In genomic region chr9:136372561-136373299, GRCh38 we compare ENCODE assay signal across 8 cellular contexts. TPM values are rescaled to one million over a fixed set of nuclear protein-coding genes. Genes with fewer than 3 reads are reported as not detected.
A peak's percentile ranks its signal among the peaks of the same experiment; 100 is the strongest.
DNase-seq lines count a peak whose midpoint lies in the region; ATAC-seq and TF ChIP-seq lines count a peak whose summit lies in the region.

No MANE protein-coding gene starts in this region.

- H3K4me1 Mint-ChIP-seq in activated naive CD4-positive, alpha-beta T cell treated with anti-CD3 and anti-CD28 coated beads, Interleukin-2, amount 10 ng/mL, durations not matched to agents 7 days and 5 days: no peaks in the 10 kb centered on the region

- no peaks in the 10 kb centered on the region for H3K9me3 ChIP-seq in Peyer's patch
- H3K9me3 ChIP-seq in duodenal mucosa (ENCODE audit: control insufficient read depth in 1 of 2, low read length in 2 of 2): no peaks in the 10 kb centered on the region

- peak in 1 of 6 experiments; percentile 4 for TF ChIP-seq CTCF in Peyer's patch (IDR thresholded peaks at IDR 0.05)

- no peaks in the 10 kb centered on the region for H3K9me3 Mint-ChIP-seq in activated naive CD4-positive, alpha-beta T cell treated with anti-CD3 and anti-CD28 coated beads, Interleukin-2, amount 10 ng/mL, durations not matched to agents 7 days and 5 days

- H3K4me1 ChIP-seq in Peyer's patch (peaks cover 0 to 11% (median 4%) of the 10 kb centered on the region in 4 donors), duodenal mucosa (ENCODE audit: control insufficient read depth in 1 of 2, insufficient read depth in 2 of 2, low read length in 2 of 2) (peaks cover 7 to 9% of the 10 kb centered on the region in 2 donors)

- H3K27ac Mint-ChIP-seq in activated naive CD4-positive, alpha-beta T cell treated with anti-CD3 and anti-CD28 coated beads, Interleukin-2, amount 10 ng/mL, durations not matched to agents 7 days and 5 days: no peak overlapping the region

- no peak overlapping the region for H3K4me3 Mint-ChIP-seq in activated naive CD4-positive, alpha-beta T cell treated with anti-CD3 and anti-CD28 coated beads, Interleukin-2, amount 10 ng/mL, durations not matched to agents 7 days and 5 days

- DNase-seq in NCI-H524 (lab: John Stamatoyannopoulos, UW) (peak; percentile 58 to 62), NCI-H524 treated with DMSO at 0.1 percent for 48 hours (lab: John Stamatoyannopoulos, UW) (no peak), Peyer's patch (peak; percentile 28 to 69 (median 63)), mucosa of gallbladder (ENCODE audit: low spot score) (peak; percentile 67), RKO (ENCODE audit: low spot score) (no peak)
- DNase-seq in activated naive CD4-positive, alpha-beta T cell treated with anti-CD3 and anti-CD28 coated beads, Interleukin-2, amount 10 ng/mL, durations not matched to agents 7 days and 5 days: no peak

- H3K27me3 ChIP-seq in Peyer's patch (no peaks in the 10 kb centered on the region), duodenal mucosa (ENCODE audit: control insufficient read depth in 1 of 2, insufficient read depth in 2 of 2, low read length in 2 of 2) (no peaks in the 10 kb centered on the region)

- no peak overlapping the region for H3K9ac ChIP-seq in duodenal mucosa (ENCODE audit: low read depth in 1 of 2, low read length in 2 of 2)

- no peaks in the 10 kb centered on the region for H3K27me3 Mint-ChIP-seq in activated naive CD4-positive, alpha-beta T cell treated with anti-CD3 and anti-CD28 coated beads, Interleukin-2, amount 10 ng/mL, durations not matched to agents 7 days and 5 days

- peak overlapping the region in 3 of 4 donors; percentile 12 to 40 (median 24) for H3K4me3 ChIP-seq in Peyer's patch
- peak overlapping the region; percentile 50 to 53 for H3K4me3 ChIP-seq in duodenal mucosa (ENCODE audit: low read depth in 1 of 2, low read length in 2 of 2)

- no peak for TF ChIP-seq POLR2A in Peyer's patch (IDR thresholded peaks at IDR 0.05)

- no peak for ATAC-seq in GM21390 (IDR thresholded peaks at IDR 0.05; ENCODE audit: unreplicated experiment)

- CTCF ChIA-PET in activated naive CD4-positive, alpha-beta T cell treated with anti-CD3 and anti-CD28 coated beads, Interleukin-2, amount 10 ng/mL, durations not matched to agents 7 days and 5 days (lab: Charles Lee): interaction anchor here (0.6 kb wide), 1 partner anchor 32 kb away, joined by 3 read pairs; no protein-coding TSS in a partner anchor

- H3K27ac ChIP-seq in Peyer's patch (peak overlapping the region in 1 of 4 donors; percentile 35), duodenal mucosa (ENCODE audit: low read depth, low read length) (no peak overlapping the region)

- H3K36me3 Mint-ChIP-seq in activated naive CD4-positive, alpha-beta T cell treated with anti-CD3 and anti-CD28 coated beads, Interleukin-2, amount 10 ng/mL, durations not matched to agents 7 days and 5 days: no peaks in the 10 kb centered on the region

- H3K36me3 ChIP-seq in Peyer's patch (no peaks in the 10 kb centered on the region), duodenal mucosa (ENCODE audit: control insufficient read depth in 1 of 2, insufficient read depth in 2 of 2, low read length in 2 of 2) (no peaks in the 10 kb centered on the region)

RNA-seq across cellular contexts. Expression of gene CARD9, which starts 0.7 kb away (rescaled TPM):
- total RNA-seq in Peyer's patch (10 to 100 TPM in 1 of 4 donors, under 1 TPM in 3; 0.28 to 14.9 (median 0.64) TPM), mucosa of gallbladder (8.2 TPM)

RNA-seq across cellular contexts. Expression of gene DNLZ, which starts 9.2 kb away (rescaled TPM):
- total RNA-seq in Peyer's patch: 10 to 100 TPM in 3 of 4 donors, 1 to 10 TPM in 1; 5.6 to 19.8 (median 13.5) TPM
- total RNA-seq in mucosa of gallbladder: 16.4 TPM

RNA-seq across cellular contexts. Expression of gene SNAPC4, which starts 27.2 kb away (rescaled TPM):
- total RNA-seq in Peyer's patch: 10 to 100 TPM in 3 of 4 donors, 1 to 10 TPM in 1; 6.3 to 58.6 (median 13.2) TPM
- 9.1 TPM for total RNA-seq in mucosa of gallbladder

RNA-seq across cellular contexts. Expression of gene ENTR1, which starts 37.7 kb away (rescaled TPM):
- total RNA-seq in Peyer's patch (100 to 1,000 TPM in 1 of 4 donors, 10 to 100 TPM in 3; 29.9 to 193 (median 50.2) TPM), mucosa of gallbladder (38.8 TPM)

RNA-seq across cellular contexts. Expression of gene PMPCA, which starts 37.7 kb away (rescaled TPM):
- total RNA-seq in Peyer's patch: 10 to 100 TPM; 32.8 to 73.4 (median 47.3) TPM
- total RNA-seq in mucosa of gallbladder: 41.2 TPM

Comparison
In these comparisons a context has a peak if more than half of its experiments do, and no peak if none do; other contexts are left out.
1. DNase-seq: peak in NCI-H524 (2 of 2), Peyer's patch (3 of 3) and mucosa of gallbladder (single experiment); none in NCI-H524 treated with DMSO at 0.1 percent for 48 hours (single experiment), activated naive CD4-positive, alpha-beta T cell treated with anti-CD3 and anti-CD28 coated beads, Interleukin-2, amount 10 ng/mL, durations not matched to agents 7 days and 5 days (single experiment) and RKO (single experiment).